10 cellular contexts compared by ENCODE assay signal in the genomic region with DNA sequence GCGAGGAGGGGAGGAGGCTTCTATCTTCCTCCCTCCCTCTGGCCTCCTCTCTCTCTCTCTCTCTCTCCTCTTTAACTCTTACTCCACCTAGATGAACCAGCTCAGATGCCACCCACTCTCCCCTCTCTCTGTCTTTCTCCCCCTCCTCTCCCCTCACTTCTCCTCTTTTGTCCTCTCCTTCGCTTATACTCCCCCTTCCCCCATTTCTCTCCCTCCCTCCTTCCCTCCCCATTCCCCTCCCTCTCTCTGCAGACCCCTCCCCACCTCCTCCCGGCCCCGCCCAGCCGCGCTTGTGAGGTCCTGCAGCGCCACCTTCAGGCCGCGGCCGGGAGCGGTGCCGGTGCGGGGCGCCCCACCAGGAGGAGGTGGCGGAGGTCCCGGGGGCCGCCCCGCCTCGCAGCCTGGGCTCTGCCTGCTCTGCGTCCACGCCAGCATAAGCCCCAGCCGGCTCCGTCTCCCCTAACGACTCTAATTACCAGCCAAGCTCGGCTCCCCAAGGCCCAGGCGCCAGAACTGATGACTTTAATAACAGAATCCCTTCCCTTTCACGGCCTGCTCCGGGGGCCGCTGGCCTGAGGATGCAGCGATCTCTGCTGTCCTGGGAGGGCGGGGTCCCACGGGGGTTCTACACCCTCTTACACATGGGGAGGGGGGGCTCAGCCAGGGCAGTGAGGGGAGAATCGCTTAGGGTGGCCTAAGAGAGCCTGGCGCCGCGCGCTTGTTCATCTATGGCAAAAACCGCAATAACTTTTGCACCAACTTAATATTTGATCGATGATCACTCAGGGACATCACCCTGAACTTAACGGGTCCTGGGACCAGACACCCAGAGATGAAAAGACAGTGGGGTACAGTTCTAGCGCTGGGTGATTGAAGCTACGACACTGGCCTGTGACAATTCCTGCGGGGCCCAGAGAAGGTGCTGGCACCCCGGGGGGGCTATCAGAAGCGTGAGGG.
DNase-seq lines count a peak whose midpoint lies in the region; ATAC-seq and TF ChIP-seq lines count a peak whose summit lies in the region.
"Had no signal": no experiment of that assay in that cellular context is flagged by ENCODE, and none has a peak within 500 bp of the region (broad histone marks: within the 10 kb centered on the region; RNA-seq: fewer than 3 reads in every experiment).

No MANE protein-coding gene starts in this region.

- peaks cover 13 to 54% (median 30%) of the 10 kb centered on the region in 9 donors for H3K4me1 ChIP-seq in heart right ventricle

- H3K27me3 Mint-ChIP-seq in activated T-helper 17 cell treated with anti-CD3 and anti-CD28 coated beads, Interleukin-2, amount 50 U/mL, for 72 hours, result peaks cover 50% of the 10 kb centered on the region

- no peaks in the 10 kb centered on the region for H3K4me1 Mint-ChIP-seq in activated T-helper 17 cell treated with anti-CD3 and anti-CD28 coated beads, Interleukin-2, amount 50 U/mL, for 72 hours

- no peaks in the 10 kb centered on the region for H3K36me3 ChIP-seq in heart right ventricle

- H3K9me3 Mint-ChIP-seq in activated T-helper 17 cell treated with anti-CD3 and anti-CD28 coated beads, Interleukin-2, amount 50 U/mL, for 72 hours, result peaks cover 1% of the 10 kb centered on the region

- H3K36me3 Mint-ChIP-seq in activated T-helper 17 cell treated with anti-CD3 and anti-CD28 coated beads, Interleukin-2, amount 50 U/mL, for 72 hours (ENCODE audit: low read depth), result no peaks in the 10 kb centered on the region

- DNase-seq in CD1c-positive myeloid dendritic cell (ENCODE audit: extremely low spot score), result peak; percentile 9
- peak; percentile 41 to 68 for DNase-seq in heart right ventricle
- peak; percentile 70 for DNase-seq in sciatic nerve (ENCODE audit: low spot score)
- DNase-seq in HPDE6-E6E7 (ENCODE audit: extremely low spot score), result no peak

- peaks cover 0 to 6% (median 0%) of the 10 kb centered on the region in 11 donors for H3K9me3 ChIP-seq in heart right ventricle

- H3K4me3 Mint-ChIP-seq in activated T-helper 17 cell treated with anti-CD3 and anti-CD28 coated beads, Interleukin-2, amount 50 U/mL, for 72 hours, result no peak overlapping the region

- TF ChIP-seq RAD21 in Ishikawa (IDR thresholded peaks at IDR 0.05; ENCODE audit: low read depth), result peak; percentile 46; the same call in 1 of the 2 replicates

- no peak for TF ChIP-seq EP300 in Ishikawa (IDR thresholded peaks at IDR 0.05; ENCODE audit: borderline replicate concordance)

- H3K27ac Mint-ChIP-seq in activated T-helper 17 cell treated with anti-CD3 and anti-CD28 coated beads, Interleukin-2, amount 50 U/mL, for 72 hours, result no peak overlapping the region

- WGBS in heart right ventricle, 2 donors, result 21 to 24% methylated on average over 44 to 45 of the region's 45 CpGs

- H3K27ac ChIP-seq in heart right ventricle, result peak overlapping the region in 1 of 10 donors; percentile 80
- H3K27ac ChIP-seq: epithelial cell of prostate, HL-60 had no signal

- intact Hi-C loops in heart right ventricle (cut with DNase I), result loop anchor here (2.0 to 10.0 kb wide), 9 partner anchors 171 to 851 kb away; a partner anchor contains a TSS
- intact Hi-C loops in sciatic nerve (cut with DNase I), result no loop called here

- peak overlapping the region in 5 of 10 donors; percentile 14 to 25 (median 19) for H3K4me3 ChIP-seq in heart right ventricle

- H3K27me3 ChIP-seq in heart right ventricle, result peaks cover 0 to 30% (median 16%) of the 10 kb centered on the region in 7 donors

- peak; percentile 44 for ATAC-seq in activated T-helper 17 cell treated with anti-CD3 and anti-CD28 coated beads, Interleukin-2, amount 50 U/mL, for 72 hours (replicated peaks)
- ATAC-seq in heart right ventricle (peak; percentile 38 to 63 (median 42)), sciatic nerve (peak; percentile 41), GM21737 (IDR thresholded peaks at IDR 0.05; ENCODE audit: unreplicated experiment) (no peak), HG02571 (IDR thresholded peaks at IDR 0.05; ENCODE audit: unreplicated experiment) (no peak)

- peak; percentile 49 to 74 (median 66) for TF ChIP-seq CTCF in heart right ventricle (IDR thresholded peaks at IDR 0.05)

TF ChIP-seq in Ishikawa, 13 proteins besides CTCF, POLR2A, EP300 and RAD21:
- TF ChIP-seq CREB1 (IDR thresholded peaks at IDR 0.05; ENCODE audit: low read depth) (no peak), TAF1 (IDR thresholded peaks at IDR 0.05; ENCODE audit: low read depth) (no peak), TEAD4 (IDR thresholded peaks at IDR 0.05) (no peak), NFIC (IDR thresholded peaks at IDR 0.05) (no peak), ZBTB7A (IDR thresholded peaks at IDR 0.05; ENCODE audit: low read depth) (no peak), CEBPB (IDR thresholded peaks at IDR 0.05) (no peak), TCF12 (IDR thresholded peaks at IDR 0.05; ENCODE audit: low read depth) (no peak), YY1 (IDR thresholded peaks at IDR 0.05; ENCODE audit: low read depth) (no peak)
- TF ChIP-seq, protein P1, sequence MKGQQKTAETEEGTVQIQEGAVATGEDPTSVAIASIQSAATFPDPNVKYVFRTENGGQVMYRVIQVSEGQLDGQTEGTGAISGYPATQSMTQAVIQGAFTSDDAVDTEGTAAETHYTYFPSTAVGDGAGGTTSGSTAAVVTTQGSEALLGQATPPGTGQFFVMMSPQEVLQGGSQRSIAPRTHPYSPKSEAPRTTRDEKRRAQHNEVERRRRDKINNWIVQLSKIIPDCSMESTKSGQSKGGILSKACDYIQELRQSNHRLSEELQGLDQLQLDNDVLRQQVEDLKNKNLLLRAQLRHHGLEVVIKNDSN (IDR thresholded peaks at IDR 0.05), result no peak

Comparison
In these comparisons a context has a peak if more than half of its experiments do, and no peak if none do; other contexts are left out.
1. ATAC-seq: peak in activated T-helper 17 cell treated with anti-CD3 and anti-CD28 coated beads, Interleukin-2, amount 50 U/mL, for 72 hours (single experiment), heart right ventricle (8 of 8) and sciatic nerve (single experiment); none in GM21737 (single experiment) and HG02571 (single experiment).